27 cellular contexts compared by ENCODE assay signal in genomic region chr9:83284766-83285165, GRCh38.
"Had no signal": no experiment of that assay in that cellular context is flagged by ENCODE, and none has a peak within 500 bp of the region (broad histone marks: within the 10 kb centered on the region; RNA-seq: fewer than 3 reads in every experiment).

No MANE protein-coding gene starts in this region.

- ATAC-seq: esophagus mucosa; foreskin keratinocyte; gastroesophageal sphincter; heart left ventricle; left lobe of liver; naive thymus-derived CD4-positive, alpha-beta T cell; sciatic nerve; stimulated activated effector memory CD8-positive, alpha-beta T cell treated with anti-CD3 and anti-CD28 coated beads, Interleukin-12 subunit alpha, Interleukin-12 subunit beta, amount 100 ng/mL, for 72 hours had no signal

- H3K27me3 ChIP-seq: dorsolateral prefrontal cortex, foreskin keratinocyte, gastroesophageal sphincter, heart left ventricle, hepatocyte, right atrium auricular region, stomach, thyroid gland, uterus had no signal

- H3K4me3 Mint-ChIP-seq: endodermal cell; memory B cell; naive thymus-derived CD4-positive, alpha-beta T cell; nephron progenitor cell; stimulated activated effector memory CD8-positive, alpha-beta T cell treated with anti-CD3 and anti-CD28 coated beads, Interleukin-12 subunit alpha, Interleukin-12 subunit beta, amount 100 ng/mL, for 72 hours; type B pancreatic cell had no signal

- H3K79me2 ChIP-seq: hepatocyte had no signal

- DNase-seq: dorsolateral prefrontal cortex; effector CD4-positive, alpha-beta T cell; endodermal cell; foreskin keratinocyte; heart left ventricle; kidney; naive thymus-derived CD4-positive, alpha-beta T cell; nephron progenitor cell; nucleus accumbens; stimulated activated CD4-positive, alpha-beta T cell treated with anti-CD3 and anti-CD28 coated beads, Interleukin-2, amount 100 ng/mL, for 24 hours; stimulated activated CD4-positive, alpha-beta T cell treated with anti-CD3 and anti-CD28 coated beads, Interleukin-4, amount 100 ng/mL, for 24 hours; stimulated activated naive CD4-positive, alpha-beta T cell treated with Interleukin-2 at 50 U/mL for 16 hours; stomach; thyroid gland; uterus had no signal

- H3K4me1 Mint-ChIP-seq: memory B cell had no signal

- H3K9me3 ChIP-seq: gastroesophageal sphincter, heart left ventricle, prostate gland, right atrium auricular region, stomach, thyroid gland, uterus had no signal

- H2AFZ ChIP-seq: hepatocyte had no signal

- H3K36me3 ChIP-seq: gastroesophageal sphincter, prostate gland, right atrium auricular region, stomach, thyroid gland, uterus had no signal

- H3K27ac Mint-ChIP-seq: endodermal cell; memory B cell; naive thymus-derived CD4-positive, alpha-beta T cell; nephron progenitor cell; stimulated activated effector memory CD8-positive, alpha-beta T cell treated with anti-CD3 and anti-CD28 coated beads, Interleukin-12 subunit alpha, Interleukin-12 subunit beta, amount 100 ng/mL, for 72 hours; type B pancreatic cell had no signal

- H3K4me1 ChIP-seq: prostate gland, uterus had no signal

- H3K27me3 Mint-ChIP-seq: naive thymus-derived CD4-positive, alpha-beta T cell had no signal

- H3K4me2 ChIP-seq: hepatocyte had no signal

- H3K36me3 Mint-ChIP-seq: naive thymus-derived CD4-positive, alpha-beta T cell; stimulated activated effector memory CD8-positive, alpha-beta T cell treated with anti-CD3 and anti-CD28 coated beads, Interleukin-12 subunit alpha, Interleukin-12 subunit beta, amount 100 ng/mL, for 72 hours had no signal

- H3K9me3 Mint-ChIP-seq: endodermal cell; memory B cell; naive thymus-derived CD4-positive, alpha-beta T cell; nephron progenitor cell; stimulated activated effector memory CD8-positive, alpha-beta T cell treated with anti-CD3 and anti-CD28 coated beads, Interleukin-12 subunit alpha, Interleukin-12 subunit beta, amount 100 ng/mL, for 72 hours had no signal

- H3K27ac ChIP-seq: dorsolateral prefrontal cortex, epithelial cell of prostate, foreskin keratinocyte, gastroesophageal sphincter, heart left ventricle, hepatocyte, prostate gland, right atrium auricular region, stomach, thyroid gland, uterus had no signal

- H3K4me3 ChIP-seq: dorsolateral prefrontal cortex, gastroesophageal sphincter, heart left ventricle, hepatocyte, lung, prostate gland, right atrium auricular region, stomach, thyroid gland, uterus had no signal
